7 cellular contexts compared by ENCODE assay signal in genomic region chr13:112519517-112520060, GRCh38.
"Had no signal": no experiment of that assay in that cellular context is flagged by ENCODE, and none has a peak within 500 bp of the region (broad histone marks: within the 10 kb centered on the region; RNA-seq: fewer than 3 reads in every experiment).

No MANE protein-coding gene starts in this region.

- DNase-seq: H9, HCEC 1CT, KG1 had no signal

- H3K9me3 Mint-ChIP-seq: GM23338, H9, IgD-negative memory B cell had no signal

- H3K4me2 ChIP-seq: GM23338 had no signal

- FAIRE-seq: H1 had no signal

- H3K4me3 ChIP-seq: GM23338 had no signal

- H3K4me1 Mint-ChIP-seq: GM23338, H9 had no signal

- H3K27ac ChIP-seq: HL-60 had no signal

- H3K27ac Mint-ChIP-seq: GM23338, H9, IgD-negative memory B cell had no signal

- H2AFZ ChIP-seq: GM23338 had no signal

- H3K27me3 Mint-ChIP-seq: IgD-negative memory B cell had no signal

- ATAC-seq: GM23338 had no signal

- H3K4me3 Mint-ChIP-seq: GM23338, H9, IgD-negative memory B cell had no signal
